ENCODE assay signal across 8 cellular contexts in genomic region chr21:8419925-8420560, GRCh38.
DNase-seq lines count a peak whose midpoint lies in the region; ATAC-seq and TF ChIP-seq lines count a peak whose summit lies in the region.
"Not testable (repeated sequence)": the region's sequence is repeated elsewhere in the genome, so short reads cannot be mapped to it uniquely, and the experiment has no call there.

No MANE protein-coding gene starts in this region.

- H3K9me3 ChIP-seq in lung (ENCODE audit: control insufficient read depth in 2 of 2, insufficient read depth in 1 of 2, low read length in 1 of 2), result not testable (repeated sequence)

- POLR2A ChIA-PET in activated CD4-positive, alpha-beta T cell treated with anti-CD3 and anti-CD28 coated beads for 36 hours (lab: Charles Lee), result not testable (repeated sequence)

- DNase-seq in activated CD4-positive, alpha-beta T cell treated with anti-CD3 and anti-CD28 coated beads for 36 hours, result not testable (repeated sequence)
- DNase-seq in central memory CD8-positive, alpha-beta T cell (ENCODE audit: low spot score in 2 of 2), result peak; percentile 60 to 62
- peak; percentile 64 for DNase-seq in lung (ENCODE audit: low spot score)
- DNase-seq in stimulated activated naive CD8-positive, alpha-beta T cell treated with anti-CD3 and anti-CD28 coated beads, Interleukin-15, amount 100 ng/mL, for 72 hours, result peak; percentile 38 to 59

- not testable (repeated sequence) for H3K36me3 Mint-ChIP-seq in activated CD4-positive, alpha-beta T cell treated with anti-CD3 and anti-CD28 coated beads for 36 hours (ENCODE audit: low read depth); central memory CD8-positive, alpha-beta T cell (ENCODE audit: insufficient read depth)

- not testable (repeated sequence) for H3K27me3 ChIP-seq in lung (ENCODE audit: control insufficient read depth, insufficient read depth)

- not testable (repeated sequence) for H3K4me1 Mint-ChIP-seq in activated CD4-positive, alpha-beta T cell treated with anti-CD3 and anti-CD28 coated beads for 36 hours; central memory CD8-positive, alpha-beta T cell; stimulated activated naive CD8-positive, alpha-beta T cell treated with anti-CD3 and anti-CD28 coated beads, Interleukin-15, amount 100 ng/mL, for 72 hours

- not testable (repeated sequence) for H3K4me3 Mint-ChIP-seq in activated CD4-positive, alpha-beta T cell treated with anti-CD3 and anti-CD28 coated beads for 36 hours; central memory CD8-positive, alpha-beta T cell; stimulated activated naive CD8-positive, alpha-beta T cell treated with anti-CD3 and anti-CD28 coated beads, Interleukin-15, amount 100 ng/mL, for 72 hours

- H3K27ac ChIP-seq in lung (ENCODE audit: low read depth in 1 of 2, low read length in 1 of 2), result not testable (repeated sequence)

- intact Hi-C loops in activated CD4-positive, alpha-beta T cell treated with anti-CD3 and anti-CD28 coated beads for 36 hours (cut with DNase I, micrococcal nuclease), result not testable (repeated sequence)

- H3K4me3 ChIP-seq in lung, result not testable (repeated sequence)

- TF ChIP-seq CTCF in lung (IDR thresholded peaks at IDR 0.05; ENCODE audit: control extremely low read depth, extremely low read depth), result not testable (repeated sequence)

- ATAC-seq in GM18517 (IDR thresholded peaks at IDR 0.05; ENCODE audit: unreplicated experiment) (peak; percentile 77), GM21390 (IDR thresholded peaks at IDR 0.05; ENCODE audit: unreplicated experiment) (peak; percentile 89), HG02840 (IDR thresholded peaks at IDR 0.05; ENCODE audit: low FRiP score, unreplicated experiment) (peak; percentile 86), HG03432 (IDR thresholded peaks at IDR 0.05; ENCODE audit: unreplicated experiment) (peak; percentile 82), lung (ENCODE audit: insufficient read depth, low FRiP score) (peak; percentile 96)
- ATAC-seq in activated CD4-positive, alpha-beta T cell treated with anti-CD3 and anti-CD28 coated beads for 36 hours, result peak; percentile 82
- ATAC-seq in central memory CD8-positive, alpha-beta T cell (replicated peaks; ENCODE audit: extremely low read depth, poor library complexity, severe bottlenecking), result peak; percentile 76
- peak; percentile 89 for ATAC-seq in stimulated activated naive CD8-positive, alpha-beta T cell treated with anti-CD3 and anti-CD28 coated beads, Interleukin-15, amount 100 ng/mL, for 72 hours

- CTCF ChIA-PET in activated CD4-positive, alpha-beta T cell treated with anti-CD3 and anti-CD28 coated beads for 36 hours (lab: Charles Lee), result not testable (repeated sequence)

- not testable (repeated sequence) for H3K9me3 Mint-ChIP-seq in activated CD4-positive, alpha-beta T cell treated with anti-CD3 and anti-CD28 coated beads for 36 hours (ENCODE audit: low read depth); central memory CD8-positive, alpha-beta T cell; stimulated activated naive CD8-positive, alpha-beta T cell treated with anti-CD3 and anti-CD28 coated beads, Interleukin-15, amount 100 ng/mL, for 72 hours

- WGBS in lung, 2 donors, result no CpG with 5 or more reads among the region's 2 CpGs

- H3K36me3 ChIP-seq in lung (ENCODE audit: control insufficient read depth in 2 of 2, insufficient read depth in 2 of 2, low read length in 2 of 2), result not testable (repeated sequence)

- H3K27me3 Mint-ChIP-seq in activated CD4-positive, alpha-beta T cell treated with anti-CD3 and anti-CD28 coated beads for 36 hours, result not testable (repeated sequence)
- peaks cover 13% of the 10 kb centered on the region for H3K27me3 Mint-ChIP-seq in central memory CD8-positive, alpha-beta T cell
- H3K27me3 Mint-ChIP-seq in stimulated activated naive CD8-positive, alpha-beta T cell treated with anti-CD3 and anti-CD28 coated beads, Interleukin-15, amount 100 ng/mL, for 72 hours, result peaks cover 12% of the 10 kb centered on the region

- not testable (repeated sequence) for H3K4me1 ChIP-seq in lung (ENCODE audit: control insufficient read depth in 2 of 2, insufficient read depth in 2 of 2, low read length in 2 of 2)

- not testable (repeated sequence) for H3K27ac Mint-ChIP-seq in activated CD4-positive, alpha-beta T cell treated with anti-CD3 and anti-CD28 coated beads for 36 hours
- H3K27ac Mint-ChIP-seq in central memory CD8-positive, alpha-beta T cell (ENCODE audit: low read depth), result peak overlapping the region; percentile 29
- H3K27ac Mint-ChIP-seq in stimulated activated naive CD8-positive, alpha-beta T cell treated with anti-CD3 and anti-CD28 coated beads, Interleukin-15, amount 100 ng/mL, for 72 hours, result peak overlapping the region; percentile 5 to 38
